26 cellular contexts compared by ENCODE assay signal in genomic region chr7:128913856-128914565, GRCh38. TPM values are rescaled to one million over a fixed set of nuclear protein-coding genes. Genes with fewer than 3 reads are reported as not detected.
DNase-seq lines count a peak whose midpoint lies in the region; ATAC-seq, FAIRE-seq and TF ChIP-seq lines count a peak whose summit lies in the region.
"Had no signal": no experiment of that assay in that cellular context is flagged by ENCODE, and none has a peak within 500 bp of the region (broad histone marks: within the 10 kb centered on the region; RNA-seq: fewer than 3 reads in every experiment).

No MANE protein-coding gene starts in this region.

- H2BK120ac ChIP-seq in neuronal stem cell (ENCODE audit: low read depth, low read length) = peak overlapping the region; percentile 43

- no peak for TF ChIP-seq EP300 in SK-N-SH (IDR thresholded peaks at IDR 0.05; ENCODE audit: borderline replicate concordance in 1 of 2, low read depth in 1 of 2, low read length in 1 of 2)

- H3K4me3 ChIP-seq in SK-N-SH (ENCODE audit: low read depth in 2 of 2, low read length in 1 of 2) (no peak overlapping the region), coronary artery (no peak overlapping the region), neuronal stem cell (ENCODE audit: low read length in 2 of 2) (peak overlapping the region in 1 of 2 donors; percentile 63)
- H3K4me3 ChIP-seq: smooth muscle cell, upper lobe of left lung had no signal

- peak overlapping the region; percentile 17 for H3K14ac ChIP-seq in neuronal stem cell (ENCODE audit: low read length)

- H2BK15ac ChIP-seq in neuronal stem cell (ENCODE audit: low read length) = no peak overlapping the region

- H2AFZ ChIP-seq in SK-N-SH (ENCODE audit: low read depth) (no peak overlapping the region), neuronal stem cell (ENCODE audit: low read length) (no peak overlapping the region)
- H2AFZ ChIP-seq: parathyroid adenoma had no signal

- H3K9ac ChIP-seq in SK-N-SH (no peak overlapping the region), neuronal stem cell (ENCODE audit: low read depth, low read length, poor library complexity) (peak overlapping the region; percentile 50)
- H3K9ac ChIP-seq: parathyroid adenoma had no signal

- DNase-seq in SK-N-SH = peak; percentile 37
- no peak for DNase-seq in GM12891 (ENCODE audit: insufficient read length, low spot score)
- peak; percentile 60 for DNase-seq in coronary artery (ENCODE audit: low spot score)
- no peak for DNase-seq in neuronal stem cell (ENCODE audit: low spot score)
- no peak for DNase-seq in T-helper 2 cell
- DNase-seq: activated CD4-positive, alpha-beta T cell treated with anti-CD3 and anti-CD28 coated beads, Interleukin-2, amount 50 U/mL, for 1 hour; activated gamma-delta T cell treated with Interleukin-2 at 50 U/mL for 16 hours; AML-193; anterior cingulate cortex; caudate nucleus; DMS79; NCI-H1092 treated with DMSO at 0.1 percent for 48 hours; NCI-H2081 treated with DMSO at 0.1 percent for 48 hours; stimulated activated CD4-positive, alpha-beta T cell treated with anti-CD3 and anti-CD28 coated beads, Interleukin-4, amount 100 ng/mL, for 1 hour; upper lobe of left lung had no signal

- FAIRE-seq in GM12891 (lab: Jason Lieb, UNC) = peak; percentile 52
- FAIRE-seq: TTC549 had no signal

- H4K20me1 ChIP-seq in SK-N-SH (ENCODE audit: insufficient read depth) = no peaks in the 10 kb centered on the region

- POLR2A ChIA-PET in SK-N-SH (lab: Yijun Ruan, JAX) = no interaction called here

- 59% methylated on average over 7 of the region's 10 CpGs for whole genome bisulfite sequencing in SK-N-SH (ENCODE audit: low lambda C conversion rate)
- no CpG with 5 or more reads among the region's 10 CpGs for WGBS in neuronal stem cell (ENCODE audit: extremely low coverage in 2 of 2, insufficient read length in 2 of 2, insufficient replicate concordance in 1 of 2), 2 donors

- H3F3A ChIP-seq in SK-N-SH (replicated peaks; ENCODE audit: insufficient read depth) = no peaks in the 10 kb centered on the region

- no peaks in the 10 kb centered on the region for H3K9me2 ChIP-seq in SK-N-SH

- no peak for TF ChIP-seq POLR2A in GM12891 (IDR thresholded peaks at IDR 0.05; ENCODE audit: low read depth, low read length)

- H2BK12ac ChIP-seq in neuronal stem cell (ENCODE audit: low read length) = no peak overlapping the region

- H4K8ac ChIP-seq in neuronal stem cell (ENCODE audit: low read depth, low read length) = peak overlapping the region; percentile 43

- no peak overlapping the region for H3K27ac ChIP-seq in SK-N-SH (ENCODE audit: low read depth in 2 of 2, low read length in 1 of 2)
- no peak overlapping the region for H3K27ac ChIP-seq in coronary artery
- H3K27ac ChIP-seq in neuronal stem cell (replicated peaks; ENCODE audit: low read length) = no peak overlapping the region
- H3K27ac ChIP-seq: 22Rv1, dorsolateral prefrontal cortex, epithelial cell of prostate, parathyroid adenoma, RWPE1, upper lobe of left lung had no signal

- CTCF ChIA-PET in SK-N-SH (lab: Yijun Ruan, JAX) = interaction anchor here (1.5 to 2.2 kb wide), 4 partner anchors 10 to 178 kb away, joined by 4 to 8 read pairs (median 6); no protein-coding TSS in a partner anchor

- H3K4me1 ChIP-seq in SK-N-SH (ENCODE audit: control insufficient read depth in 1 of 2, insufficient read depth in 2 of 2, low read depth in 1 of 2, low read length in 1 of 2) = peaks cover 0 to 4% of the 10 kb centered on the region in 2 experiments; a peak in 1 of 4 replicates
- peaks cover 14 to 15% of the 10 kb centered on the region in 2 donors for H3K4me1 ChIP-seq in neuronal stem cell (ENCODE audit: control insufficient read depth in 2 of 2, insufficient read depth in 1 of 2, low read depth in 1 of 2, low read length in 2 of 2)
- H3K4me1 ChIP-seq: parathyroid adenoma had no signal

- no peak overlapping the region for H2BK5ac ChIP-seq in neuronal stem cell (ENCODE audit: low read length)

- H2AK5ac ChIP-seq in neuronal stem cell (ENCODE audit: low read depth, low read length) = peak overlapping the region; percentile 93

- TF ChIP-seq CTCF in SK-N-SH (IDR thresholded peaks at IDR 0.05) (no peak), coronary artery (IDR thresholded peaks at IDR 0.05) (no peak)

- H3K18ac ChIP-seq in neuronal stem cell (ENCODE audit: low read length) = peak overlapping the region; percentile 71

- no peaks in the 10 kb centered on the region for H3K79me2 ChIP-seq in SK-N-SH (ENCODE audit: insufficient read depth)
- H3K79me2 ChIP-seq: parathyroid adenoma had no signal

- H4K91ac ChIP-seq in neuronal stem cell (ENCODE audit: low read depth, low read length, poor library complexity) = no peak overlapping the region

- H3K9me3 ChIP-seq in SK-N-SH = no peaks in the 10 kb centered on the region
- H3K9me3 ChIP-seq in neuronal stem cell (replicated peaks in 1 of 2; ENCODE audit: control insufficient read depth in 2 of 2, insufficient read depth in 1 of 2, low read depth in 1 of 2, low read length in 2 of 2) = no peaks in the 10 kb centered on the region
- H3K9me3 ChIP-seq: upper lobe of left lung had no signal

- H3K4ac ChIP-seq in neuronal stem cell (ENCODE audit: low read length) = peak overlapping the region; percentile 23

- ATAC-seq in SK-N-SH treated with all-trans-retinoic acid at 6 μM for 48 hours (no peak), HG03571 (IDR thresholded peaks at IDR 0.05; ENCODE audit: unreplicated experiment) (no peak), GM18873 (IDR thresholded peaks at IDR 0.05; ENCODE audit: low FRiP score, unreplicated experiment) (no peak)
- ATAC-seq: HCT116 had no signal

- peaks cover 2% of the 10 kb centered on the region for H3K79me1 ChIP-seq in neuronal stem cell (ENCODE audit: low read depth, low read length)

- H3K4me2 ChIP-seq in SK-N-SH (no peak overlapping the region), neuronal stem cell (ENCODE audit: insufficient read depth, low read length, poor library complexity, severe bottlenecking) (no peak overlapping the region)
- H3K4me2 ChIP-seq: smooth muscle cell had no signal

- H3K23ac ChIP-seq in neuronal stem cell (ENCODE audit: low read depth, low read length, poor library complexity) = peak overlapping the region; percentile 85

- no peak for TF ChIP-seq RAD21 in SK-N-SH (IDR thresholded peaks at IDR 0.05; ENCODE audit: low read length)

- H3K27me3 ChIP-seq in SK-N-SH (ENCODE audit: insufficient read depth) = peaks cover 17% of the 10 kb centered on the region
- peaks cover 0 to 84% (median 52%) of the 10 kb centered on the region in 3 experiments for H3K27me3 ChIP-seq in neuronal stem cell (ENCODE audit: control insufficient read depth in 3 of 3, insufficient read depth in 3 of 3, low read depth in 1 of 3, low read length in 3 of 3)

- no peaks in the 10 kb centered on the region for H3K36me3 ChIP-seq in SK-N-SH (replicated peaks in 1 of 2; ENCODE audit: control insufficient read depth in 1 of 2, insufficient read depth in 2 of 2, low read length in 1 of 2)
- H3K36me3 ChIP-seq in neuronal stem cell (replicated peaks in 1 of 2; ENCODE audit: control insufficient read depth in 2 of 2, insufficient read depth in 2 of 2, low read length in 2 of 2) = no peaks in the 10 kb centered on the region
- H3K36me3 ChIP-seq: upper lobe of left lung had no signal

TF ChIP-seq in SK-N-SH, 30 proteins besides CTCF, POLR2A, EP300 and RAD21 (continues in another document):
- TF ChIP-seq ELF1 (IDR thresholded peaks at IDR 0.05) (no peak), POLR2AphosphoS5 (IDR thresholded peaks at IDR 0.05; ENCODE audit: low read depth, low read length) (no peak), FOXM1 (IDR thresholded peaks at IDR 0.05; ENCODE audit: low read depth) (no peak), TEAD4 (IDR thresholded peaks at IDR 0.05; ENCODE audit: borderline replicate concordance, insufficient read depth) (no peak), SIN3A (IDR thresholded peaks at IDR 0.05; ENCODE audit: borderline replicate concordance, low read depth, low read length) (no peak)

TF ChIP-seq in GM12891, 5 proteins besides CTCF, POLR2A, EP300 and RAD21:
- TF ChIP-seq TAF1 (IDR thresholded peaks at IDR 0.05; ENCODE audit: low read depth, low read length) (no peak), PAX5 (IDR thresholded peaks at IDR 0.05; ENCODE audit: insufficient read depth, low read length, severe bottlenecking) (no peak), SPI1 (IDR thresholded peaks at IDR 0.05; ENCODE audit: low read depth, low read length) (no peak), POU2F2 (IDR thresholded peaks at IDR 0.05; ENCODE audit: low read depth, low read length) (no peak), POLR2AphosphoS5 (IDR thresholded peaks at IDR 0.05; ENCODE audit: low read depth, low read length) (no peak)

RNA-seq across cellular contexts. Expression of gene KCP, which starts 3.5 kb away (rescaled TPM):
- not detected in 2 replicates for polyA plus RNA-seq in SK-N-SH (2012; rRNA removed)
- 0.01 TPM in 1 of 2 replicates, not detected in the other for polyA plus RNA-seq in SK-N-SH (2012; cell fraction: cytosol; rRNA removed)
- polyA plus RNA-seq in SK-N-SH (2012; cell fraction: nucleus; rRNA removed) = 0.08 and 0.11 TPM in 2 replicates
- 1.3 TPM for polyA plus RNA-seq in GM12891 (2012; ENCODE audit: low read depth, missing spikeins)
- polyA plus RNA-seq in neuronal stem cell (2013, experiment 1 of 2) = 1.0 TPM
- 1.1 TPM for polyA plus RNA-seq in neuronal stem cell (2013, experiment 2 of 2)

RNA-seq across cellular contexts. Expression of gene IRF5, which starts 23.7 kb away (rescaled TPM):
- polyA plus RNA-seq in SK-N-SH (2012; rRNA removed) = 0.62 and 1.0 TPM in 2 replicates
- 0.22 and 0.41 TPM in 2 replicates for polyA plus RNA-seq in SK-N-SH (2012; cell fraction: cytosol; rRNA removed)
- polyA plus RNA-seq in SK-N-SH (2012; cell fraction: nucleus; rRNA removed) = 4.6 and 5.5 TPM in 2 replicates
- polyA plus RNA-seq in GM12891 (2012; ENCODE audit: low read depth, missing spikeins) = 66.9 TPM
- 0.64 TPM for polyA plus RNA-seq in neuronal stem cell (2013, experiment 1 of 2)
- polyA plus RNA-seq in neuronal stem cell (2013, experiment 2 of 2) = 0.71 TPM

RNA-seq across cellular contexts. Expression of gene ATP6V1F, which starts 51.4 kb away (rescaled TPM):
- polyA plus RNA-seq in SK-N-SH (2012; rRNA removed) = 437 and 495 TPM in 2 replicates
- 349 and 422 TPM in 2 replicates for polyA plus RNA-seq in SK-N-SH (2012; cell fraction: cytosol; rRNA removed)
- 110 and 142 TPM in 2 replicates for polyA plus RNA-seq in SK-N-SH (2012; cell fraction: nucleus; rRNA removed)
- polyA plus RNA-seq in GM12891 (2012; ENCODE audit: low read depth, missing spikeins) = 253 TPM
- 216 TPM for polyA plus RNA-seq in neuronal stem cell (2013, experiment 1 of 2)
- 208 TPM for polyA plus RNA-seq in neuronal stem cell (2013, experiment 2 of 2)

Comparison
In these comparisons a context has a peak if more than half of its experiments do, and no peak if none do; other contexts are left out.
1. DNase-seq: peak in SK-N-SH (single experiment) and coronary artery (single experiment); none in GM12891 (single experiment), neuronal stem cell (single experiment) and T-helper 2 cell (0 of 5).